In genomic region chr9:113350937-113351336, GRCh38 we compare ENCODE assay signal across 8 cellular contexts. TPM values are rescaled to one million over a fixed set of nuclear protein-coding genes. Genes with fewer than 3 reads are reported as not detected.
DNase-seq lines count a peak whose midpoint lies in the region; ATAC-seq and TF ChIP-seq lines count a peak whose summit lies in the region.
"Had no signal": no experiment of that assay in that cellular context is flagged by ENCODE, and none has a peak within 500 bp of the region (broad histone marks: within the 10 kb centered on the region; RNA-seq: fewer than 3 reads in every experiment).

No MANE protein-coding gene starts in this region.

- peaks cover 7% of the 10 kb centered on the region for H3K4me1 ChIP-seq in neural progenitor cell
- peaks cover 6 to 24% of the 10 kb centered on the region in 2 donors for H3K4me1 ChIP-seq in left lung

- H3K36me3 ChIP-seq in neural progenitor cell (no peaks in the 10 kb centered on the region), left lung (no peaks in the 10 kb centered on the region)

- no peak overlapping the region for H3K4me2 ChIP-seq in neural progenitor cell

- H3K4me1 Mint-ChIP-seq in neural progenitor cell = peaks cover 8% of the 10 kb centered on the region

- no peak overlapping the region for H3K27ac Mint-ChIP-seq in neural progenitor cell

- TF ChIP-seq CTCF in neural progenitor cell (IDR thresholded peaks at IDR 0.05) = no peak
- no peak for TF ChIP-seq CTCF in left lung (IDR thresholded peaks at IDR 0.05)

- no peak overlapping the region for H3K9ac ChIP-seq in neural progenitor cell

- no peaks in the 10 kb centered on the region for H3K36me3 Mint-ChIP-seq in neural progenitor cell

- H3K27ac ChIP-seq in neural progenitor cell (no peak overlapping the region), left lung (no peak overlapping the region)

- H3K27me3 ChIP-seq in neural progenitor cell (peaks cover 65% of the 10 kb centered on the region), left lung (peaks cover 12 to 34% of the 10 kb centered on the region in 2 donors)

- H3K9me3 Mint-ChIP-seq in neural progenitor cell = no peaks in the 10 kb centered on the region

- no peak overlapping the region for H3K4me3 ChIP-seq in neural progenitor cell
- no peak overlapping the region for H3K4me3 ChIP-seq in left lung
- H3K4me3 ChIP-seq: lung had no signal

- intact Hi-C loops in left lung (cut with DNase I) = no loop called here

- ATAC-seq in GM18517 (IDR thresholded peaks at IDR 0.05; ENCODE audit: unreplicated experiment) = peak; percentile 47
- ATAC-seq in HG03565 (IDR thresholded peaks at IDR 0.05; ENCODE audit: unreplicated experiment) = peak; percentile 47
- ATAC-seq in left lung = no peak

- peak overlapping the region; percentile 80 for H3K4me3 Mint-ChIP-seq in neural progenitor cell

- no peak overlapping the region for H2AFZ ChIP-seq in neural progenitor cell (replicated peaks)

- peaks cover 63% of the 10 kb centered on the region for H3K27me3 Mint-ChIP-seq in neural progenitor cell (ENCODE audit: insufficient read depth, low read depth)

- H3K9me3 ChIP-seq in neural progenitor cell (ENCODE audit: low read depth) = no peaks in the 10 kb centered on the region
- H3K9me3 ChIP-seq in left lung = no peaks in the 10 kb centered on the region

- H3K79me2 ChIP-seq in neural progenitor cell (ENCODE audit: low read depth) = no peaks in the 10 kb centered on the region

- H3F3A ChIP-seq in neural progenitor cell (ENCODE audit: low read depth) = no peaks in the 10 kb centered on the region

- H4K20me1 ChIP-seq in neural progenitor cell (ENCODE audit: low read depth) = peaks cover 5% of the 10 kb centered on the region

- peak; percentile 44 to 61 for DNase-seq in activated CD4-positive, alpha-beta T cell treated with anti-CD3 and anti-CD28 coated beads, Interleukin-2, amount 50 U/mL, for 48 hours
- no peak for DNase-seq in neural progenitor cell (ENCODE audit: low spot score)
- DNase-seq in ecto neural progenitor cell (ENCODE audit: low spot score) = no peak
- DNase-seq in left lung = no peak
- no peak for DNase-seq in NCI-H2107 treated with DMSO at 0.1 percent for 48 hours (lab: John Stamatoyannopoulos, UW; ENCODE audit: unreplicated experiment)

RNA-seq across cellular contexts. Expression of gene BSPRY, which starts 1.6 kb away (rescaled TPM):
- 0.25 and 0.58 TPM in 2 replicates for total RNA-seq in neural progenitor cell (ENCODE audit: low replicate concordance)
- 10 to 100 TPM; 11.2 to 17.9 TPM for total RNA-seq in left lung

RNA-seq across cellular contexts. Expression of gene WDR31, which starts 10.9 kb away (rescaled TPM):
- total RNA-seq in neural progenitor cell (ENCODE audit: low replicate concordance) (2.5 and 3.2 TPM in 2 replicates), left lung (1 to 10 TPM; 3.5 to 4.4 TPM)

RNA-seq across cellular contexts. Expression of gene HDHD3, which starts 25.8 kb away (rescaled TPM):
- total RNA-seq in neural progenitor cell (ENCODE audit: low replicate concordance) (9.8 and 18.0 TPM in 2 replicates), left lung (10 to 100 TPM; 16.6 to 19.9 TPM)

RNA-seq across cellular contexts. Expression of gene RNF183, which starts 47.8 kb away (rescaled TPM):
- total RNA-seq in neural progenitor cell (ENCODE audit: low replicate concordance) = 0.09 and 0.28 TPM in 2 replicates
- total RNA-seq in left lung = not detected

RNA-seq across cellular contexts. Expression of gene ALAD, which starts 50.1 kb away (rescaled TPM):
- 17.4 and 20.8 TPM in 2 replicates for total RNA-seq in neural progenitor cell (ENCODE audit: low replicate concordance)
- total RNA-seq in left lung = 10 to 100 TPM; 36.8 to 48.7 TPM

Comparison
In these comparisons a context has a peak if more than half of its experiments do, and no peak if none do; other contexts are left out.
1. DNase-seq: peak in activated CD4-positive, alpha-beta T cell treated with anti-CD3 and anti-CD28 coated beads, Interleukin-2, amount 50 U/mL, for 48 hours (2 of 2); none in neural progenitor cell (single experiment), ecto neural progenitor cell (single experiment), left lung (0 of 2) and NCI-H2107 treated with DMSO at 0.1 percent for 48 hours (single experiment).